In genomic region chr1:2126331-2127180, GRCh38 we compare ENCODE assay signal across 11 cellular contexts.
DNase-seq lines count a peak whose midpoint lies in the region; ATAC-seq and TF ChIP-seq lines count a peak whose summit lies in the region.
"Had no signal": no experiment of that assay in that cellular context is flagged by ENCODE, and none has a peak within 500 bp of the region (broad histone marks: within the 10 kb centered on the region; RNA-seq: fewer than 3 reads in every experiment).

No MANE protein-coding gene starts in this region.

- peak; percentile 53 for ATAC-seq in naive thymus-derived CD4-positive, alpha-beta T cell

- H3K27me3 Mint-ChIP-seq in IgD-negative memory B cell: no peaks in the 10 kb centered on the region
- peaks cover 0 to under 1% (median 0%) of the 10 kb centered on the region in 5 donors for H3K27me3 Mint-ChIP-seq in naive thymus-derived CD4-positive, alpha-beta T cell

- H3K36me3 ChIP-seq in BLaER1 treated with 17β-estradiol and CSF1 and Interleukin-3, amounts not matched to agents 10 nM and 100 nM: peaks cover 0 to 5% (median 0%) of the 10 kb centered on the region in 11 experiments; a peak in 1 of 22 replicates
- H3K36me3 ChIP-seq in naive thymus-derived CD4-positive, alpha-beta T cell (ENCODE audit: control insufficient read depth in 2 of 3, insufficient read depth in 3 of 3, low read length in 3 of 3): no peaks in the 10 kb centered on the region
- no peaks in the 10 kb centered on the region for H3K36me3 ChIP-seq in ascending aorta
- H3K36me3 ChIP-seq: colonic mucosa had no signal

- no peaks in the 10 kb centered on the region for H3K9me3 Mint-ChIP-seq in IgD-negative memory B cell
- H3K9me3 Mint-ChIP-seq in naive thymus-derived CD4-positive, alpha-beta T cell: peaks cover 0 to 7% (median 0%) of the 10 kb centered on the region in 11 donors

- peak in 4 of 9 donors; percentile 22 to 34 (median 34) for DNase-seq in naive thymus-derived CD4-positive, alpha-beta T cell
- no peak for DNase-seq in central memory CD4-positive, alpha-beta T cell
- DNase-seq in GM03348 (ENCODE audit: low spot score): no peak
- no peak for DNase-seq in pons (ENCODE audit: low spot score)
- DNase-seq in ascending aorta (ENCODE audit: low spot score in 2 of 2): no peak
- DNase-seq: Calu3, colonic mucosa, foreskin melanocyte had no signal

- peak overlapping the region; percentile 72 to 95 (median 84) for H3K4me3 Mint-ChIP-seq in IgD-negative memory B cell
- H3K4me3 Mint-ChIP-seq in naive thymus-derived CD4-positive, alpha-beta T cell: peak overlapping the region; percentile 74 to 90 (median 82)

- peaks cover 0 to 74% (median 41%) of the 10 kb centered on the region in 11 experiments; a peak in 15 of 22 replicates for H4K20me1 ChIP-seq in BLaER1 treated with 17β-estradiol and CSF1 and Interleukin-3, amounts not matched to agents 10 nM and 100 nM

- POLR2A ChIA-PET in naive thymus-derived CD4-positive, alpha-beta T cell (lab: Charles Lee): interaction anchor here (1.2 to 1.4 kb wide), 2 partner anchors 11 to 398 kb away, joined by 3 read pairs; no protein-coding TSS in a partner anchor

- H3K36me3 Mint-ChIP-seq in IgD-negative memory B cell: peaks cover 2% of the 10 kb centered on the region
- H3K36me3 Mint-ChIP-seq in naive thymus-derived CD4-positive, alpha-beta T cell: no peaks in the 10 kb centered on the region

- peak overlapping the region; percentile 82 to 97 (median 94) for H3K4me2 ChIP-seq in BLaER1 treated with 17β-estradiol and CSF1 and Interleukin-3, amounts not matched to agents 10 nM and 100 nM

- peaks cover 37 to 74% (median 73%) of the 10 kb centered on the region in 10 experiments for H3K4me1 ChIP-seq in BLaER1 treated with 17β-estradiol and CSF1 and Interleukin-3, amounts not matched to agents 10 nM and 100 nM
- peaks cover 0 to 15% of the 10 kb centered on the region in 2 donors for H3K4me1 ChIP-seq in naive thymus-derived CD4-positive, alpha-beta T cell (ENCODE audit: control insufficient read depth in 2 of 2, insufficient read depth in 2 of 2, low read length in 2 of 2)
- peaks cover 0 to 2% of the 10 kb centered on the region in 2 donors for H3K4me1 ChIP-seq in ascending aorta
- H3K4me1 ChIP-seq: colonic mucosa had no signal

- intact Hi-C loops in naive thymus-derived CD4-positive, alpha-beta T cell (cut with micrococcal nuclease): no loop called here
- intact Hi-C loops in ascending aorta (cut with DNase I): no loop called here

- CTCF ChIA-PET in naive thymus-derived CD4-positive, alpha-beta T cell (lab: Charles Lee): interaction anchor here (1.2 kb wide), 1 partner anchor 68 kb away, joined by 3 read pairs; no protein-coding TSS in a partner anchor

- peak overlapping the region; percentile 18 to 69 (median 56); a peak in 19 of 22 replicates for H3K9ac ChIP-seq in BLaER1 treated with 17β-estradiol and CSF1 and Interleukin-3, amounts not matched to agents 10 nM and 100 nM

- peaks cover 8 to 17% (median 14%) of the 10 kb centered on the region in 3 donors for H3K4me1 Mint-ChIP-seq in IgD-negative memory B cell
- peaks cover 5 to 27% (median 10%) of the 10 kb centered on the region in 7 donors for H3K4me1 Mint-ChIP-seq in naive thymus-derived CD4-positive, alpha-beta T cell

- H3K27ac Mint-ChIP-seq in IgD-negative memory B cell: peak overlapping the region in 2 of 3 donors; percentile 70 to 75
- H3K27ac Mint-ChIP-seq in naive thymus-derived CD4-positive, alpha-beta T cell: peak overlapping the region; percentile 46 to 98 (median 88)

- peak overlapping the region in 9 of 10 experiments; percentile 6 to 48 (median 22); a peak in 16 of 20 replicates for H3K4me3 ChIP-seq in BLaER1 treated with 17β-estradiol and CSF1 and Interleukin-3, amounts not matched to agents 10 nM and 100 nM
- peak overlapping the region; percentile 20 for H3K4me3 ChIP-seq in naive thymus-derived CD4-positive, alpha-beta T cell (ENCODE audit: low read length)
- H3K4me3 ChIP-seq in ascending aorta: no peak overlapping the region
- H3K4me3 ChIP-seq: colonic mucosa had no signal

- TF ChIP-seq CTCF in ascending aorta (IDR thresholded peaks at IDR 0.05): no peak

- peak overlapping the region; percentile 21 to 75 (median 65); a peak in 20 of 22 replicates for H3K27ac ChIP-seq in BLaER1 treated with 17β-estradiol and CSF1 and Interleukin-3, amounts not matched to agents 10 nM and 100 nM
- H3K27ac ChIP-seq in angular gyrus (ENCODE audit: low read depth, low read length): peak overlapping the region; percentile 66
- H3K27ac ChIP-seq in naive thymus-derived CD4-positive, alpha-beta T cell (ENCODE audit: low read depth, low read length): peak overlapping the region; percentile 51
- H3K27ac ChIP-seq in ascending aorta: no peak overlapping the region
- H3K27ac ChIP-seq: colonic mucosa had no signal

- H3K27me3 ChIP-seq in BLaER1 treated with 17β-estradiol and CSF1 and Interleukin-3, amounts not matched to agents 10 nM and 100 nM: no peaks in the 10 kb centered on the region
- no peaks in the 10 kb centered on the region for H3K27me3 ChIP-seq in naive thymus-derived CD4-positive, alpha-beta T cell (ENCODE audit: control insufficient read depth in 2 of 2, insufficient read depth in 2 of 2, low read length in 2 of 2)
- no peaks in the 10 kb centered on the region for H3K27me3 ChIP-seq in ascending aorta
- H3K27me3 ChIP-seq: colonic mucosa had no signal

- H3K9me3 ChIP-seq in BLaER1 treated with 17β-estradiol and CSF1 and Interleukin-3, amounts not matched to agents 10 nM and 100 nM (replicated peaks in 1 of 11): no peaks in the 10 kb centered on the region
- no peaks in the 10 kb centered on the region for H3K9me3 ChIP-seq in naive thymus-derived CD4-positive, alpha-beta T cell (ENCODE audit: control insufficient read depth in 2 of 3, low read length in 3 of 3)
- no peaks in the 10 kb centered on the region for H3K9me3 ChIP-seq in ascending aorta
- H3K9me3 ChIP-seq: colonic mucosa had no signal

Comparison
In these comparisons a context has a peak if more than half of its experiments do, and no peak if none do; other contexts are left out.
1. H3K27ac ChIP-seq: peak in BLaER1 treated with 17β-estradiol and CSF1 and Interleukin-3, amounts not matched to agents 10 nM and 100 nM (11 of 11), angular gyrus (single experiment) and naive thymus-derived CD4-positive, alpha-beta T cell (single experiment); none in ascending aorta (0 of 2).
2. H3K4me3 ChIP-seq: peak in BLaER1 treated with 17β-estradiol and CSF1 and Interleukin-3, amounts not matched to agents 10 nM and 100 nM (9 of 10) and naive thymus-derived CD4-positive, alpha-beta T cell (single experiment); none in ascending aorta (0 of 2).